ENCODE assay signal across 19 cellular contexts in genomic region chr18:6881034-6881800, GRCh38.
A peak's percentile ranks its signal among the peaks of the same experiment; 100 is the strongest.
DNase-seq lines count a peak whose midpoint lies in the region; ATAC-seq and TF ChIP-seq lines count a peak whose summit lies in the region.
"Had no signal": no experiment of that assay in that cellular context is flagged by ENCODE, and none has a peak within 500 bp of the region (broad histone marks: within the 10 kb centered on the region; RNA-seq: fewer than 3 reads in every experiment).

No MANE protein-coding gene starts in this region.

- no peak for TF ChIP-seq CTCF in AG09309 (IDR thresholded peaks at IDR 0.05; ENCODE audit: control insufficient read depth, insufficient read depth, low read depth, low read length, missing control alignments)
- no peak for TF ChIP-seq CTCF in fibroblast of villous mesenchyme (IDR thresholded peaks at IDR 0.05; ENCODE audit: insufficient read depth, low read depth, low read length)
- no peak for TF ChIP-seq CTCF in omental fat pad (IDR thresholded peaks at IDR 0.05)

- DNase-seq in AG09309 (ENCODE audit: low read depth) (peak; percentile 28), SK-N-MC (ENCODE audit: low read depth, low spot score) (no peak), fibroblast of villous mesenchyme (ENCODE audit: low read depth) (peak; percentile 38), omental fat pad (ENCODE audit: low spot score) (no peak), NCI-H146 treated with DMSO at 0.1 percent for 48 hours (lab: John Stamatoyannopoulos, UW; ENCODE audit: unreplicated experiment) (no peak), erythroblast (lab: John Stamatoyannopoulos, UW) (no peak), NCI-H2081 treated with DMSO at 0.1 percent for 48 hours (lab: John Stamatoyannopoulos, UW) (no peak)
- DNase-seq: activated CD8-positive, alpha-beta T cell treated with anti-CD3 and anti-CD28 coated beads, Interleukin-2, amount 10 ng/mL, durations not matched to agents 7 days and 5 days; Caco-2; HFFc6; NK-92 treated with Interleukin-12 subunit alpha and Interleukin-12 subunit beta, amount 100 ng/mL, for 24 hours; retina; stimulated activated CD4-positive, alpha-beta T cell treated with anti-CD3 and anti-CD28 coated beads, Interleukin-2, amount 100 ng/mL, for 48 hours; T-helper 1 cell; transverse colon had no signal

- H3K4me3 ChIP-seq in AG09309 (ENCODE audit: control insufficient read depth, low read depth, low read length): no peak overlapping the region
- no peak overlapping the region for H3K4me3 ChIP-seq in SK-N-MC
- no peak overlapping the region for H3K4me3 ChIP-seq in fibroblast of villous mesenchyme (ENCODE audit: low read depth, low read length)
- H3K4me3 ChIP-seq: transverse colon had no signal

- TF ChIP-seq POLR2A in erythroblast (IDR thresholded peaks at IDR 0.05; ENCODE audit: low read length): no peak

- H3K9ac ChIP-seq in SK-N-MC (ENCODE audit: insufficient read length): no peak overlapping the region

- H3K36me3 ChIP-seq in SK-N-MC (ENCODE audit: insufficient read depth, low read length): 0 out of 2 replicates have a peak, but pooled peaks cover 4% of the 10 kb centered on the region
- H3K36me3 ChIP-seq: transverse colon had no signal

- peak overlapping the region; percentile 43; the same call in 1 of the 2 replicates for H3K27ac ChIP-seq in SK-N-MC
- H3K27ac ChIP-seq: VCaP had no signal

- no peaks in the 10 kb centered on the region for H3K9me3 ChIP-seq in SK-N-MC (ENCODE audit: low read depth, low read length)
- H3K9me3 ChIP-seq: Caco-2, transverse colon had no signal

- ATAC-seq in omental fat pad (ENCODE audit: low FRiP score) (peak; percentile 48), HG03139 (IDR thresholded peaks at IDR 0.05; ENCODE audit: unreplicated experiment) (no peak)
- ATAC-seq: activated CD8-positive, alpha-beta T cell treated with anti-CD3 and anti-CD28 coated beads, Interleukin-2, amount 10 ng/mL, durations not matched to agents 7 days and 5 days; activated T-helper 17 cell treated with anti-CD3 and anti-CD28 coated beads, Interleukin-2, amount 50 U/mL, for 72 hours; natural killer cell treated with Interleukin-12 subunit alpha and Interleukin-12 subunit beta and Interleukin-15 and Interleukin-18, amount 100 ng/mL, for 72 hours had no signal

Comparison
In these comparisons a context has a peak if more than half of its experiments do, and no peak if none do; other contexts are left out.
1. DNase-seq: peak in AG09309 (single experiment) and fibroblast of villous mesenchyme (single experiment); none in SK-N-MC (single experiment), omental fat pad (single experiment), NCI-H146 treated with DMSO at 0.1 percent for 48 hours (single experiment), erythroblast (0 of 2) and NCI-H2081 treated with DMSO at 0.1 percent for 48 hours (single experiment).